ENCODE assay signal across 1 cellular context in the genomic region with DNA sequence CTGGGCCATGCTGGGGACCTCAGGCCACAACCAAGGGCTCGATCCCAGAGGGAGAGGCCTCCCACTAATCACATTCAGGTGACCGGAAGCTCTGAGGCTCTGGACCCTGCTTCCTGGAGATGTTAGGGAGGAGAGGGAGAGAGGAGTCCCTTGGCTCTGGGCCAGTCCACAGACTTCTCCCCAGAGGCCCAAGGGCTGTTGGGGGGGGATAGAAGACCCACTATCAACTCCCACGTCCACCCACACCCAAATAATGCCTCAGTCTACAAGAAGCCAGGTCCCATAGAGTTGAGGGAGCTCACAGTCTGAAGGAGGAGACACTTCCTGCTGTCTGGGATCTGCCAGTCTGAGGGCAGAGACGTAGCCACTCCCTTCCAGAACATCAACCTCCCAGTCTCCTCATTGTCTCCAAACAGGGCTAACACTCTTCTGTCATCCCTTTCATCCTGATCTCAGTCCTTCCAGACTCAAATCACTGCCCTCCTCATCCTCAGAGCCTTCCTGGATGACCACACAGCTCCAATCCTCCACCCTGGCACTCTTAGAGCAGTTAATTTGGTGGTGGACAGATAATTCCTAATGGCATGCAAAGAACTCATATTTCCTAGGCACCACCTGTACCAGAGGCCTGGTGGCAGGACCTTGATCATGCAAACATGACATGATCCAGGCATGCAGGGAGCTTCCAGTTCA.
TF ChIP-seq lines count a peak whose summit lies in the region.

No MANE protein-coding gene starts in this region.

TF ChIP-seq in K562, 482 proteins besides CTCF, POLR2A, EP300 and RAD21 (continued from another document and continues in another):
- TF ChIP-seq MGA (IDR thresholded peaks at IDR 0.05) (no peak), ZNF695 (CRISPR knock-in tag; IDR thresholded peaks at IDR 0.05) (no peak), CBX1 (IDR thresholded peaks at IDR 0.05; ENCODE audit: low read depth) (no peak), ARID1B (IDR thresholded peaks at IDR 0.05) (no peak), ZNF197 (CRISPR knock-in tag; IDR thresholded peaks at IDR 0.05; ENCODE audit: low read depth) (0 out of 2 replicates have a peak, but pooled peaks have one; percentile 57), ELF1 (tag; IDR thresholded peaks at IDR 0.05) (peak; percentile 67; the same call in 1 of the 2 replicates), ZNF175 (CRISPR knock-in tag; IDR thresholded peaks at IDR 0.05; ENCODE audit: low read depth) (peak; percentile 83; the same call in 1 of the 2 replicates), GATAD2B (IDR thresholded peaks at IDR 0.05; ENCODE audit: borderline replicate concordance) (no peak), MTA2 (IDR thresholded peaks at IDR 0.05; ENCODE audit: low read depth) (no peak), TSHZ1 (CRISPR knock-in tag; IDR thresholded peaks at IDR 0.05) (no peak), ZNF561 (CRISPR knock-in tag; conservative IDR thresholded peaks at IDR 0.05) (no peak), ZNF780A (CRISPR knock-in tag; IDR thresholded peaks at IDR 0.05) (0 out of 2 replicates have a peak, but pooled peaks have one; percentile 6), BMI1 (IDR thresholded peaks at IDR 0.05; ENCODE audit: low read length) (no peak), SIX5 (IDR thresholded peaks at IDR 0.05; ENCODE audit: borderline replicate concordance in 1 of 2, insufficient read depth in 1 of 2, low read depth in 1 of 2, low read length in 2 of 2) (no peak), ZNF583 (CRISPR knock-in tag; IDR thresholded peaks at IDR 0.05) (no peak), EP400 (IDR thresholded peaks at IDR 0.05) (no peak), PHB2 (IDR thresholded peaks at IDR 0.05; ENCODE audit: low read depth) (no peak), ZZZ3 (IDR thresholded peaks at IDR 0.05) (no peak), ZBTB34 (CRISPR knock-in tag; IDR thresholded peaks at IDR 0.05) (no peak)
- TF ChIP-seq, protein P1, sequence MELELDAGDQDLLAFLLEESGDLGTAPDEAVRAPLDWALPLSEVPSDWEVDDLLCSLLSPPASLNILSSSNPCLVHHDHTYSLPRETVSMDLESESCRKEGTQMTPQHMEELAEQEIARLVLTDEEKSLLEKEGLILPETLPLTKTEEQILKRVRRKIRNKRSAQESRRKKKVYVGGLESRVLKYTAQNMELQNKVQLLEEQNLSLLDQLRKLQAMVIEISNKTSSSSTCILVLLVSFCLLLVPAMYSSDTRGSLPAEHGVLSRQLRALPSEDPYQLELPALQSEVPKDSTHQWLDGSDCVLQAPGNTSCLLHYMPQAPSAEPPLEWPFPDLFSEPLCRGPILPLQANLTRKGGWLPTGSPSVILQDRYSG (tag; conservative IDR thresholded peaks at IDR 0.05; ENCODE audit: low read depth), result no peak
- TF ChIP-seq, protein P2, sequence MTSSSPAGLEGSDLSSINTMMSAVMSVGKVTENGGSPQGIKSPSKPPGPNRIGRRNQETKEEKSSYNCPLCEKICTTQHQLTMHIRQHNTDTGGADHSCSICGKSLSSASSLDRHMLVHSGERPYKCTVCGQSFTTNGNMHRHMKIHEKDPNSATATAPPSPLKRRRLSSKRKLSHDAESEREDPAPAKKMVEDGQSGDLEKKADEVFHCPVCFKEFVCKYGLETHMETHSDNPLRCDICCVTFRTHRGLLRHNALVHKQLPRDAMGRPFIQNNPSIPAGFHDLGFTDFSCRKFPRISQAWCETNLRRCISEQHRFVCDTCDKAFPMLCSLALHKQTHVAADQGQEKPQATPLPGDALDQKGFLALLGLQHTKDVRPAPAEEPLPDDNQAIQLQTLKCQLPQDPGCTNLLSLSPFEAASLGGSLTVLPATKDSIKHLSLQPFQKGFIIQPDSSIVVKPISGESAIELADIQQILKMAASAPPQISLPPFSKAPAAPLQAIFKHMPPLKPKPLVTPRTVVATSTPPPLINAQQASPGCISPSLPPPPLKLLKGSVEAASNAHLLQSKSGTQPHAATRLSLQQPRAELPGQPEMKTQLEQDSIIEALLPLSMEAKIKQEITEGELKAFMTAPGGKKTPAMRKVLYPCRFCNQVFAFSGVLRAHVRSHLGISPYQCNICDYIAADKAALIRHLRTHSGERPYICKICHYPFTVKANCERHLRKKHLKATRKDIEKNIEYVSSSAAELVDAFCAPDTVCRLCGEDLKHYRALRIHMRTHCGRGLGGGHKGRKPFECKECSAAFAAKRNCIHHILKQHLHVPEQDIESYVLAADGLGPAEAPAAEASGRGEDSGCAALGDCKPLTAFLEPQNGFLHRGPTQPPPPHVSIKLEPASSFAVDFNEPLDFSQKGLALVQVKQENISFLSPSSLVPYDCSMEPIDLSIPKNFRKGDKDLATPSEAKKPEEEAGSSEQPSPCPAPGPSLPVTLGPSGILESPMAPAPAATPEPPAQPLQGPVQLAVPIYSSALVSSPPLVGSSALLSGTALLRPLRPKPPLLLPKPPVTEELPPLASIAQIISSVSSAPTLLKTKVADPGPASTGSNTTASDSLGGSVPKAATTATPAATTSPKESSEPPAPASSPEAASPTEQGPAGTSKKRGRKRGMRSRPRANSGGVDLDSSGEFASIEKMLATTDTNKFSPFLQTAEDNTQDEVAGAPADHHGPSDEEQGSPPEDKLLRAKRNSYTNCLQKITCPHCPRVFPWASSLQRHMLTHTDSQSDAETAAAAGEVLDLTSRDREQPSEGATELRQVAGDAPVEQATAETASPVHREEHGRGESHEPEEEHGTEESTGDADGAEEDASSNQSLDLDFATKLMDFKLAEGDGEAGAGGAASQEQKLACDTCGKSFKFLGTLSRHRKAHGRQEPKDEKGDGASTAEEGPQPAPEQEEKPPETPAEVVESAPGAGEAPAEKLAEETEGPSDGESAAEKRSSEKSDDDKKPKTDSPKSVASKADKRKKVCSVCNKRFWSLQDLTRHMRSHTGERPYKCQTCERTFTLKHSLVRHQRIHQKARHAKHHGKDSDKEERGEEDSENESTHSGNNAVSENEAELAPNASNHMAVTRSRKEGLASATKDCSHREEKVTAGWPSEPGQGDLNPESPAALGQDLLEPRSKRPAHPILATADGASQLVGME (CRISPR knock-in tag; IDR thresholded peaks at IDR 0.05), result peak; percentile 30; the same call in 1 of the 2 replicates
- TF ChIP-seq, protein P3, sequence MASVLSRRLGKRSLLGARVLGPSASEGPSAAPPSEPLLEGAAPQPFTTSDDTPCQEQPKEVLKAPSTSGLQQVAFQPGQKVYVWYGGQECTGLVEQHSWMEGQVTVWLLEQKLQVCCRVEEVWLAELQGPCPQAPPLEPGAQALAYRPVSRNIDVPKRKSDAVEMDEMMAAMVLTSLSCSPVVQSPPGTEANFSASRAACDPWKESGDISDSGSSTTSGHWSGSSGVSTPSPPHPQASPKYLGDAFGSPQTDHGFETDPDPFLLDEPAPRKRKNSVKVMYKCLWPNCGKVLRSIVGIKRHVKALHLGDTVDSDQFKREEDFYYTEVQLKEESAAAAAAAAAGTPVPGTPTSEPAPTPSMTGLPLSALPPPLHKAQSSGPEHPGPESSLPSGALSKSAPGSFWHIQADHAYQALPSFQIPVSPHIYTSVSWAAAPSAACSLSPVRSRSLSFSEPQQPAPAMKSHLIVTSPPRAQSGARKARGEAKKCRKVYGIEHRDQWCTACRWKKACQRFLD (CRISPR knock-in tag; IDR thresholded peaks at IDR 0.05), result 0 out of 2 replicates have a peak, but pooled peaks have one; percentile 23
- TF ChIP-seq, protein P4, sequence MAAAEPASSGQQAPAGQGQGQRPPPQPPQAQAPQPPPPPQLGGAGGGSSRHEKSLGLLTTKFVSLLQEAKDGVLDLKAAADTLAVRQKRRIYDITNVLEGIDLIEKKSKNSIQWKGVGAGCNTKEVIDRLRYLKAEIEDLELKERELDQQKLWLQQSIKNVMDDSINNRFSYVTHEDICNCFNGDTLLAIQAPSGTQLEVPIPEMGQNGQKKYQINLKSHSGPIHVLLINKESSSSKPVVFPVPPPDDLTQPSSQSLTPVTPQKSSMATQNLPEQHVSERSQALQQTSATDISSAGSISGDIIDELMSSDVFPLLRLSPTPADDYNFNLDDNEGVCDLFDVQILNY (CRISPR knock-in tag; IDR thresholded peaks at IDR 0.05), result no peak
